ENCODE assay signal across 13 cellular contexts in genomic region chr2:61255580-61256437, GRCh38.
DNase-seq lines count a peak whose midpoint lies in the region; ATAC-seq, FAIRE-seq and TF ChIP-seq lines count a peak whose summit lies in the region.
"Had no signal": no experiment of that assay in that cellular context is flagged by ENCODE, and none has a peak within 500 bp of the region (broad histone marks: within the 10 kb centered on the region; RNA-seq: fewer than 3 reads in every experiment).

No MANE protein-coding gene starts in this region.

- H2BK20ac ChIP-seq in IMR-90 (ENCODE audit: low read depth, low read length), result no peak overlapping the region

- in situ Hi-C loops in IMR-90 (cut with MboI; ENCODE audit: low sequenced_read_pairs), result no loop called here

- H3K56ac ChIP-seq in IMR-90 (ENCODE audit: extremely low read depth, insufficient read depth, low read length), result no peak overlapping the region

- no peak overlapping the region for H4K91ac ChIP-seq in IMR-90 (ENCODE audit: insufficient read depth, low read depth, low read length)

- intact Hi-C loops in IMR-90 (cut with micrococcal nuclease), result no loop called here

- ATAC-seq in IMR-90 (ENCODE audit: low read depth), result peak; percentile 95
- ATAC-seq: pancreas had no signal

- H4K20me1 ChIP-seq in IMR-90 (ENCODE audit: insufficient read depth, low read length), result no peaks in the 10 kb centered on the region; the same call in 1 of the 2 replicates

- no peak overlapping the region for H4K5ac ChIP-seq in IMR-90 (ENCODE audit: low read depth, low read length)

- no TSS peak for BruUV-seq in IMR-90 (replicated peaks; lab: Mats Ljungman, UMichigan)

- peak overlapping the region; percentile 17 for H2BK5ac ChIP-seq in IMR-90 (ENCODE audit: low read depth, low read length, poor library complexity, severe bottlenecking)

- H2BK120ac ChIP-seq in IMR-90 (ENCODE audit: low read depth, low read length), result no peak overlapping the region

- dilution Hi-C loops in IMR-90 (cut with HindIII; ENCODE audit: low sequenced_read_pairs, unreplicated experiment), result no loop called here

- POLR2A ChIA-PET in BJ (lab: Charles Lee) (no interaction called here), IMR-90 (lab: Charles Lee; ENCODE audit: unreplicated experiment) (no interaction called here)

- H2BK15ac ChIP-seq in IMR-90 (ENCODE audit: low read depth, low read length), result no peak overlapping the region

- H3K9me3 ChIP-seq in IMR-90 (ENCODE audit: control insufficient read depth, insufficient read depth, low read length), result no peaks in the 10 kb centered on the region
- H3K9me3 ChIP-seq: pancreas, testis had no signal

- no peak overlapping the region for H4K8ac ChIP-seq in IMR-90 (ENCODE audit: low read depth in 2 of 2, low read length in 2 of 2)

- H3K27ac ChIP-seq in IMR-90 (ENCODE audit: insufficient read depth, low read length), result no peak overlapping the region
- H3K27ac ChIP-seq: pancreas, testis had no signal

- no peak overlapping the region for H2AK5ac ChIP-seq in IMR-90 (ENCODE audit: low read depth, low read length)

- H3K27me3 ChIP-seq in BJ (ENCODE audit: control insufficient read depth, insufficient read depth, low read length) (no peaks in the 10 kb centered on the region), IMR-90 (ENCODE audit: control insufficient read depth, insufficient read depth, low read length) (no peaks in the 10 kb centered on the region), bronchial epithelial cell (ENCODE audit: control insufficient read depth, insufficient read depth, low read length) (no peaks in the 10 kb centered on the region)
- H3K27me3 ChIP-seq: pancreas, testis had no signal

- H3K9me1 ChIP-seq in IMR-90 (ENCODE audit: insufficient read depth, low read length), result peaks cover 5% of the 10 kb centered on the region

- no peak overlapping the region for H3K4ac ChIP-seq in IMR-90 (ENCODE audit: low read depth, low read length)

- DNase-seq in BJ (ENCODE audit: low read depth) (peak; percentile 53), IMR-90 (peak; percentile 91), bronchial epithelial cell (ENCODE audit: low read depth) (peak; percentile 94), lung microvascular endothelial cell (ENCODE audit: low read depth in 2 of 2) (peak; percentile 77 to 93), retina (no peak), NCI-H2227 (lab: John Stamatoyannopoulos, UW; ENCODE audit: unreplicated experiment) (no peak), NCI-H1048 (lab: John Stamatoyannopoulos, UW) (no peak)
- no peak for DNase-seq in activated CD4-positive, alpha-beta T cell treated with anti-CD3 and anti-CD28 coated beads, Interleukin-2, amount 50 U/mL, for 4 hours
- DNase-seq: DMS79, NCI-H1092, pancreas, testis had no signal

- no peak overlapping the region for H3K9ac ChIP-seq in IMR-90 (ENCODE audit: low read depth, low read length)

- no peak for TF ChIP-seq CTCF in BJ (IDR thresholded peaks at IDR 0.05; ENCODE audit: insufficient read depth, low read depth, low read length)
- TF ChIP-seq CTCF in IMR-90 (conservative IDR thresholded peaks at IDR 0.05; ENCODE audit: low read depth, low read length), result no peak
- TF ChIP-seq CTCF in bronchial epithelial cell (IDR thresholded peaks at IDR 0.05; ENCODE audit: insufficient read depth, low read length, severe bottlenecking), result no peak

- no peak for TF ChIP-seq POLR2A in IMR-90 (IDR thresholded peaks at IDR 0.05; ENCODE audit: low read depth, low read length)

- H3K4me1 ChIP-seq in IMR-90 (ENCODE audit: control insufficient read depth, insufficient read depth, low read length), result peaks cover 2% of the 10 kb centered on the region; the same call in 1 of the 2 replicates
- H3K4me1 ChIP-seq: pancreas had no signal

- H2AK9ac ChIP-seq in IMR-90 (replicated peaks; ENCODE audit: low read depth, low read length, poor library complexity), result no peak overlapping the region

- H3K4me3 ChIP-seq in BJ (ENCODE audit: low read depth, low read length), result no peak overlapping the region
- H3K4me3 ChIP-seq in IMR-90 (ENCODE audit: insufficient read depth, low read depth, low read length), result no peak overlapping the region
- H3K4me3 ChIP-seq in bronchial epithelial cell (ENCODE audit: low read depth, low read length), result no peak overlapping the region
- H3K4me3 ChIP-seq: pancreas, testis had no signal

- CTCF ChIA-PET in BJ (lab: Yijun Ruan, JAX) (interaction anchor here (1.0 to 2.2 kb wide), 2 partner anchors 19 to 34 kb away, joined by 3 to 7 read pairs; no protein-coding TSS in a partner anchor), IMR-90 (lab: Yijun Ruan, JAX) (interaction anchor here (0.8 kb wide), 1 partner anchor 9 kb away, joined by 3 read pairs; no protein-coding TSS in a partner anchor)

- H3K36me3 ChIP-seq in BJ (ENCODE audit: control insufficient read depth, insufficient read depth, low read length) (peaks cover 5% of the 10 kb centered on the region), IMR-90 (ENCODE audit: control insufficient read depth, insufficient read depth, low read length) (peaks cover 18% of the 10 kb centered on the region), bronchial epithelial cell (ENCODE audit: control insufficient read depth, insufficient read depth, low read length) (peaks cover 1% of the 10 kb centered on the region)

- H3K14ac ChIP-seq in IMR-90 (replicated peaks; ENCODE audit: low read depth, low read length), result no peak overlapping the region

- H3K23ac ChIP-seq in IMR-90 (ENCODE audit: low read depth, low read length), result no peak overlapping the region

- FAIRE-seq in bronchial epithelial cell (lab: Jason Lieb, UNC), result no peak
- FAIRE-seq: H1 had no signal

- no peak overlapping the region for H3K18ac ChIP-seq in IMR-90 (ENCODE audit: low read depth, low read length)

- WGBS in IMR-90 (ENCODE audit: extremely low coverage in 2 of 2, insufficient read length in 1 of 2), 2 experiments, result 100% methylated on average over 1 of the region's 5 CpGs; no CpG with 5 or more reads in 1 of the 2 experiments

- no peak for TF ChIP-seq RAD21 in IMR-90 (IDR thresholded peaks at IDR 0.05; ENCODE audit: low read length)

- H3K4me2 ChIP-seq in IMR-90 (ENCODE audit: low read depth, low read length), result peak overlapping the region; percentile 32; the same call in 1 of the 2 replicates

- H3K79me1 ChIP-seq in IMR-90 (ENCODE audit: low read depth in 1 of 2, low read length in 2 of 2), result peaks cover 8 to 10% of the 10 kb centered on the region in 2 experiments

- no peak overlapping the region for H2AFZ ChIP-seq in IMR-90 (replicated peaks; ENCODE audit: low read length, poor library complexity)

TF ChIP-seq in IMR-90, 13 proteins besides CTCF, POLR2A, EP300 and RAD21:
- TF ChIP-seq BHLHE40 (IDR thresholded peaks at IDR 0.05; ENCODE audit: low read depth, low read length), result no peak
- no peak for TF ChIP-seq MAFK (IDR thresholded peaks at IDR 0.05; ENCODE audit: low read depth, low read length)
- TF ChIP-seq RFX5 (IDR thresholded peaks at IDR 0.05; ENCODE audit: low read depth, low read length), result no peak
- no peak for TF ChIP-seq SMC3 (IDR thresholded peaks at IDR 0.05; ENCODE audit: low read depth, low read length)
- no peak for TF ChIP-seq CHD1 (IDR thresholded peaks at IDR 0.05; ENCODE audit: low read depth, low read length)
- TF ChIP-seq NFE2L2 (IDR thresholded peaks at IDR 0.05; ENCODE audit: low read depth, low read length), result no peak
- TF ChIP-seq FOS (IDR thresholded peaks at IDR 0.05; ENCODE audit: low read depth, low read length), result peak; percentile 55
- TF ChIP-seq MAZ (IDR thresholded peaks at IDR 0.05; ENCODE audit: borderline replicate concordance, low read depth, low read length), result no peak
- TF ChIP-seq CEBPB (IDR thresholded peaks at IDR 0.05; ENCODE audit: low read depth, low read length), result peak; percentile 83

Comparison
In these comparisons a context has a peak if more than half of its experiments do, and no peak if none do; other contexts are left out.
1. DNase-seq: peak in BJ (single experiment), IMR-90 (single experiment), bronchial epithelial cell (single experiment) and lung microvascular endothelial cell (2 of 2); none in activated CD4-positive, alpha-beta T cell treated with anti-CD3 and anti-CD28 coated beads, Interleukin-2, amount 50 U/mL, for 4 hours (0 of 2), retina (single experiment), NCI-H2227 (single experiment) and NCI-H1048 (single experiment).